10 cellular contexts compared by ENCODE assay signal in genomic region chr7:41886257-41886905, GRCh38.
DNase-seq lines count a peak whose midpoint lies in the region; ATAC-seq and TF ChIP-seq lines count a peak whose summit lies in the region.
"Had no signal": no experiment of that assay in that cellular context is flagged by ENCODE, and none has a peak within 500 bp of the region (broad histone marks: within the 10 kb centered on the region; RNA-seq: fewer than 3 reads in every experiment).

No MANE protein-coding gene starts in this region.

- H3K9me3 ChIP-seq in GM23248 (ENCODE audit: low read depth), result no peaks in the 10 kb centered on the region
- no peaks in the 10 kb centered on the region for H3K9me3 ChIP-seq in skeletal muscle satellite cell (replicated peaks; ENCODE audit: low read length)

- H3K27me3 ChIP-seq in GM23248 (replicated peaks; ENCODE audit: insufficient read depth) (no peaks in the 10 kb centered on the region), skeletal muscle satellite cell (ENCODE audit: control insufficient read depth, insufficient read depth, low read length) (no peaks in the 10 kb centered on the region)

- peaks cover 33% of the 10 kb centered on the region for H3F3A ChIP-seq in GM23248 (ENCODE audit: insufficient read depth)

- H3K4me2 ChIP-seq in GM23248 (ENCODE audit: unreplicated experiment) (peak overlapping the region; percentile 58), skeletal muscle satellite cell (ENCODE audit: low read length) (peak overlapping the region; percentile 78)

- WGBS in GM23248 (ENCODE audit: low coverage in 1 of 2, low lambda C conversion rate in 2 of 2, missing lambda C conversion rate in 2 of 2), 2 experiments, result 0 to 1% methylated on average over 6 of the region's 6 CpGs

- peak overlapping the region; percentile 91 for H3K27ac ChIP-seq in GM23248
- H3K27ac ChIP-seq in RWPE1, result peak overlapping the region; percentile 58

- TF ChIP-seq CTCF in RWPE1 (conservative IDR thresholded peaks at IDR 0.05; ENCODE audit: low read depth), result no peak
- no peak for TF ChIP-seq CTCF in foreskin fibroblast (IDR thresholded peaks at IDR 0.05; ENCODE audit: low read depth, low read length)

- DNase-seq in GM23248 (peak; percentile 95), RWPE1 (ENCODE audit: low spot score) (no peak), foreskin fibroblast (peak; percentile 87 to 93), NCI-H526 treated with DMSO at 0.1 percent for 48 hours (lab: John Stamatoyannopoulos, UW) (no peak)
- no peak for DNase-seq in stimulated activated naive CD4-positive, alpha-beta T cell (lab: John Stamatoyannopoulos, UW)
- DNase-seq: central memory CD4-positive, alpha-beta T cell had no signal

- ATAC-seq in esophagus mucosa, result no peak
- no peak for ATAC-seq in HG03135 (IDR thresholded peaks at IDR 0.05; ENCODE audit: unreplicated experiment)
- ATAC-seq: activated CD4-positive, CD25-positive, alpha-beta regulatory T cell treated with anti-CD3 and anti-CD28 coated beads, Interleukin-2, amount 50 U/mL, for 24 hours had no signal

- H2AFZ ChIP-seq in GM23248, result peak overlapping the region; percentile 30

- H3K36me3 ChIP-seq in GM23248 (ENCODE audit: low read depth) (no peaks in the 10 kb centered on the region), skeletal muscle satellite cell (ENCODE audit: insufficient read depth, low read length) (no peaks in the 10 kb centered on the region)

- POLR2A ChIA-PET in RWPE1 (lab: Yijun Ruan, JAX; ENCODE audit: low non-redundant PET), result no interaction called here

- in situ Hi-C loops in GM23248 (cut with MboI), result no loop called here

- H3K4me1 ChIP-seq in GM23248 (ENCODE audit: insufficient read depth), result peaks cover 48% of the 10 kb centered on the region
- peaks cover 42% of the 10 kb centered on the region for H3K4me1 ChIP-seq in skeletal muscle satellite cell (ENCODE audit: control insufficient read depth, insufficient read depth, low read length)

- peak overlapping the region; percentile 39 for H3K4me3 ChIP-seq in GM23248
- H3K4me3 ChIP-seq in foreskin fibroblast (ENCODE audit: low read depth in 1 of 2, low read length in 2 of 2), result peak overlapping the region in 1 of 2 donors; percentile 14
- peak overlapping the region; percentile 49 for H3K4me3 ChIP-seq in skeletal muscle satellite cell (ENCODE audit: low read length)

- no peaks in the 10 kb centered on the region for H4K20me1 ChIP-seq in GM23248 (ENCODE audit: insufficient read depth)

- CTCF ChIA-PET in RWPE1 (lab: Yijun Ruan, JAX), result interaction anchor here (0.6 kb wide), 2 partner anchors 8 to 10 kb away, joined by 3 to 4 read pairs; no protein-coding TSS in a partner anchor

- peak overlapping the region; percentile 77 for H3K9ac ChIP-seq in GM23248
- peak overlapping the region; percentile 73 for H3K9ac ChIP-seq in skeletal muscle satellite cell (ENCODE audit: low read depth, low read length)

- no peaks in the 10 kb centered on the region for H3K79me2 ChIP-seq in GM23248 (ENCODE audit: insufficient read depth)

- no peaks in the 10 kb centered on the region for H3K9me2 ChIP-seq in GM23248 (ENCODE audit: insufficient read depth)

Comparison
In these comparisons a context has a peak if more than half of its experiments do, and no peak if none do; other contexts are left out.
1. DNase-seq: peak in GM23248 (single experiment) and foreskin fibroblast (2 of 2); none in RWPE1 (single experiment), NCI-H526 treated with DMSO at 0.1 percent for 48 hours (single experiment) and stimulated activated naive CD4-positive, alpha-beta T cell (0 of 6).